ENCODE assay signal across 17 cellular contexts in genomic region chr4:80136238-80136637, GRCh38.
"Had no signal": no experiment of that assay in that cellular context is flagged by ENCODE, and none has a peak within 500 bp of the region (broad histone marks: within the 10 kb centered on the region; RNA-seq: fewer than 3 reads in every experiment).

No MANE protein-coding gene starts in this region.

- H3K4me3 Mint-ChIP-seq: activated CD4-positive, alpha-beta T cell treated with anti-CD3 and anti-CD28 coated beads for 36 hours; activated naive CD8-positive, alpha-beta T cell treated with anti-CD3 and anti-CD28 coated beads for 36 hours; mesothelial cell of epicardium; nephron had no signal

- H3K36me3 Mint-ChIP-seq: mesothelial cell of epicardium had no signal

- H3K4me3 ChIP-seq: thyroid gland had no signal

- H3K36me3 ChIP-seq: thyroid gland, WERI-Rb-1 had no signal

- ATAC-seq: activated CD4-positive, alpha-beta T cell treated with anti-CD3 and anti-CD28 coated beads for 36 hours; foreskin keratinocyte; left lobe of liver had no signal

- H3K27ac ChIP-seq: thyroid gland, WERI-Rb-1 had no signal

- H3K27me3 Mint-ChIP-seq: activated CD4-positive, alpha-beta T cell treated with anti-CD3 and anti-CD28 coated beads for 36 hours; activated naive CD8-positive, alpha-beta T cell treated with anti-CD3 and anti-CD28 coated beads for 36 hours had no signal

- H3K4me1 Mint-ChIP-seq: nephron had no signal

- H3K27ac Mint-ChIP-seq: activated CD4-positive, alpha-beta T cell treated with anti-CD3 and anti-CD28 coated beads for 36 hours; activated naive CD8-positive, alpha-beta T cell treated with anti-CD3 and anti-CD28 coated beads for 36 hours; mesothelial cell of epicardium; nephron had no signal

- H3K9me3 Mint-ChIP-seq: activated naive CD8-positive, alpha-beta T cell treated with anti-CD3 and anti-CD28 coated beads for 36 hours; nephron had no signal

- H3K4me1 ChIP-seq: thyroid gland had no signal

- H3K27me3 ChIP-seq: foreskin keratinocyte, thyroid gland had no signal

- H3K9me3 ChIP-seq: thyroid gland had no signal

- DNase-seq: activated CD4-positive, alpha-beta T cell treated with anti-CD3 and anti-CD28 coated beads for 36 hours; activated CD4-positive, alpha-beta T cell treated with anti-CD3 and anti-CD28 coated beads, Interleukin-2, amount 50 U/mL, for 48 hours; activated naive CD8-positive, alpha-beta T cell treated with anti-CD3 and anti-CD28 coated beads for 36 hours; activated T-cell treated with anti-CD3 and anti-CD28 coated beads for 4 hours; amniotic stem cell; caudate nucleus; foreskin keratinocyte; glutamatergic neuron; hippocampal formation; islet precursor cell; nucleus accumbens; stimulated activated naive CD4-positive, alpha-beta T cell; thyroid gland; WERI-Rb-1 had no signal
